14 cellular contexts compared by ENCODE assay signal in the genomic region with DNA sequence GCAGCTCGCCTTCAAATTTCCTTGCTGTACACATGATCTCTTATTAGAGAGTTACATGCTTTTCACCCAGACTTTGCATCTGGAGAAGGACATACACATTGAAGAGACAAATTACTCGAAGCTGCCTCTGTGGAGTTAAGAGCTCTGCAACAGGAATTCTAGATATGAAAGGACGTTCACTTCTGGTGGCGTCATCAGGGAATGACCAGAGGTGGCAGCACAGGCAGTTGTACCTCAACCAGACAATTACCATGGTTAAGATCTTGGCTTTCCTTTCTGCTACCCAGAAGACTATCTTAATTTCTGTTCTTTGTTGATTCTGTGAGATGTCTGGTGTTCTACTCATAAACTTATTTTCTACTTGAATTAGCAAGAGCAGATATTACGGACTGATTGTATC. TPM values are rescaled to one million over a fixed set of nuclear protein-coding genes. Genes with fewer than 3 reads are reported as not detected.
A peak's percentile ranks its signal among the peaks of the same experiment; 100 is the strongest.
DNase-seq lines count a peak whose midpoint lies in the region; ATAC-seq and TF ChIP-seq lines count a peak whose summit lies in the region.
"Had no signal": no experiment of that assay in that cellular context is flagged by ENCODE, and none has a peak within 500 bp of the region (broad histone marks: within the 10 kb centered on the region; RNA-seq: fewer than 3 reads in every experiment).

No MANE protein-coding gene starts in this region.

- H3K79me2 ChIP-seq in GM23248 (ENCODE audit: insufficient read depth) = no peaks in the 10 kb centered on the region

- CTCF ChIA-PET in WTC11 (lab: Charles Lee) = interaction anchor here (0.6 to 1.6 kb wide), 8 partner anchors 9 to 423 kb away, joined by 3 to 6 read pairs (median 3); no protein-coding TSS in a partner anchor

- H3K36me3 ChIP-seq in GM23248 (ENCODE audit: low read depth) = no peaks in the 10 kb centered on the region

- H3K4me3 ChIP-seq in GM23248 = no peak overlapping the region

- no peaks in the 10 kb centered on the region for H3K36me3 Mint-ChIP-seq in HFFc6 (ENCODE audit: low read depth)
- H3K36me3 Mint-ChIP-seq in WTC11 = no peaks in the 10 kb centered on the region
- H3K36me3 Mint-ChIP-seq in nephron progenitor cell (ENCODE audit: low read depth) = no peaks in the 10 kb centered on the region
- H3K36me3 Mint-ChIP-seq: memory B cell had no signal

- in situ Hi-C loops in GM23248 (cut with MboI) = loop anchor here (25.0 kb wide), 1 partner anchor 399 kb away; no protein-coding TSS in a partner anchor

- no peak overlapping the region for H3K4me3 Mint-ChIP-seq in HFFc6
- H3K4me3 Mint-ChIP-seq in WTC11 = no peak overlapping the region
- H3K4me3 Mint-ChIP-seq in nephron progenitor cell = no peak overlapping the region
- H3K4me3 Mint-ChIP-seq: memory B cell had no signal

- 73 to 74% methylated on average over 5 of the region's 5 CpGs for WGBS in GM23248 (ENCODE audit: low coverage in 1 of 2, low lambda C conversion rate in 2 of 2, missing lambda C conversion rate in 2 of 2), 2 experiments

- H3K27me3 ChIP-seq in GM23248 (replicated peaks; ENCODE audit: insufficient read depth) = no peaks in the 10 kb centered on the region

- H3K9ac ChIP-seq in GM23248 = no peak overlapping the region

- no peak overlapping the region for H3K27ac ChIP-seq in GM23248
- H3K27ac ChIP-seq: RWPE1 had no signal

- peaks cover 8% of the 10 kb centered on the region for H3K27me3 Mint-ChIP-seq in HFFc6 (ENCODE audit: insufficient read depth)
- no peaks in the 10 kb centered on the region for H3K27me3 Mint-ChIP-seq in WTC11 (ENCODE audit: low read depth)
- H3K27me3 Mint-ChIP-seq in nephron progenitor cell (ENCODE audit: low read depth, poor library complexity) = no peaks in the 10 kb centered on the region
- H3K27me3 Mint-ChIP-seq: memory B cell had no signal

- H3K4me1 Mint-ChIP-seq in HFFc6 (ENCODE audit: low read depth) = no peaks in the 10 kb centered on the region
- peaks cover 8% of the 10 kb centered on the region for H3K4me1 Mint-ChIP-seq in WTC11
- H3K4me1 Mint-ChIP-seq in nephron progenitor cell = no peaks in the 10 kb centered on the region
- H3K4me1 Mint-ChIP-seq: memory B cell had no signal

- DNase-seq in Daoy (ENCODE audit: low read depth) (peak; percentile 14), HFFc6 (no peak), WTC11 (ENCODE audit: low spot score) (peak; percentile 29), nephron progenitor cell (no peak), HuH-7.5 (ENCODE audit: low spot score) (no peak), midbrain (lab: John Stamatoyannopoulos, UW) (no peak), GM23248 (no peak)
- DNase-seq: activated T-cell treated with anti-CD3 and anti-CD28 coated beads, Interleukin-2, amount 50 U/mL, for 1 hour; hippocampal formation; NCI-H187 treated with DMSO at 0.1 percent for 48 hours; stimulated activated naive CD4-positive, alpha-beta T cell treated with Interleukin-2 at 50 U/mL for 16 hours had no signal

- H4K20me1 ChIP-seq in GM23248 (ENCODE audit: insufficient read depth) = no peaks in the 10 kb centered on the region

- no peak overlapping the region for H3K4me2 ChIP-seq in GM23248 (ENCODE audit: unreplicated experiment)

- no peaks in the 10 kb centered on the region for H3F3A ChIP-seq in GM23248 (ENCODE audit: insufficient read depth)

- H3K27ac Mint-ChIP-seq in HFFc6 = no peak overlapping the region
- H3K27ac Mint-ChIP-seq in WTC11 = no peak overlapping the region
- H3K27ac Mint-ChIP-seq in nephron progenitor cell = no peak overlapping the region
- H3K27ac Mint-ChIP-seq: memory B cell had no signal

- ATAC-seq in WTC11 = peak; percentile 59

- peaks cover 4% of the 10 kb centered on the region; the same call in 1 of the 2 replicates for H3K9me2 ChIP-seq in GM23248 (ENCODE audit: insufficient read depth)

- no peaks in the 10 kb centered on the region for H3K9me3 ChIP-seq in GM23248 (ENCODE audit: low read depth)

- H3K4me1 ChIP-seq in GM23248 (ENCODE audit: insufficient read depth) = no peaks in the 10 kb centered on the region

- POLR2A ChIA-PET in WTC11 (lab: Charles Lee) = no interaction called here

- no peak overlapping the region for H2AFZ ChIP-seq in GM23248

- H3K9me3 Mint-ChIP-seq in HFFc6 (no peaks in the 10 kb centered on the region), WTC11 (no peaks in the 10 kb centered on the region), nephron progenitor cell (no peaks in the 10 kb centered on the region)
- H3K9me3 Mint-ChIP-seq: memory B cell had no signal

- TF ChIP-seq CTCF in HFFc6 (IDR thresholded peaks at IDR 0.05) = peak; percentile 44
- TF ChIP-seq CTCF in WTC11 (IDR thresholded peaks at IDR 0.05) = 0 out of 2 replicates have a peak, but pooled peaks have one; percentile 9
- TF ChIP-seq CTCF in nephron progenitor cell (IDR thresholded peaks at IDR 0.05) = peak; percentile 18

TF ChIP-seq in WTC11, 78 proteins besides CTCF, POLR2A, EP300 and RAD21:
- TF ChIP-seq CREM (CRISPR knock-in tag; IDR thresholded peaks at IDR 0.05) = no peak
- no peak for TF ChIP-seq PRRX2 (CRISPR knock-in tag; IDR thresholded peaks at IDR 0.05)
- no peak for TF ChIP-seq ZBTB21 (CRISPR knock-in tag; IDR thresholded peaks at IDR 0.05; ENCODE audit: borderline replicate concordance)
- TF ChIP-seq, protein P1, sequence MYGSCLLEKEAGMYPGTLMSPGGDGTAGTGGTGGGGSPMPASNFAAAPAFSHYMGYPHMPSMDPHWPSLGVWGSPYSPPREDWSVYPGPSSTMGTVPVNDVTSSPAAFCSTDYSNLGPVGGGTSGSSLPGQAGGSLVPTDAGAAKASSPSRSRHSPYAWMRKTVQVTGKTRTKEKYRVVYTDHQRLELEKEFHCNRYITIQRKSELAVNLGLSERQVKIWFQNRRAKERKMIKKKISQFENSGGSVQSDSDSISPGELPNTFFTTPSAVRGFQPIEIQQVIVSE (CRISPR knock-in tag; IDR thresholded peaks at IDR 0.05; ENCODE audit: borderline replicate concordance) = no peak
- TF ChIP-seq, protein P2, sequence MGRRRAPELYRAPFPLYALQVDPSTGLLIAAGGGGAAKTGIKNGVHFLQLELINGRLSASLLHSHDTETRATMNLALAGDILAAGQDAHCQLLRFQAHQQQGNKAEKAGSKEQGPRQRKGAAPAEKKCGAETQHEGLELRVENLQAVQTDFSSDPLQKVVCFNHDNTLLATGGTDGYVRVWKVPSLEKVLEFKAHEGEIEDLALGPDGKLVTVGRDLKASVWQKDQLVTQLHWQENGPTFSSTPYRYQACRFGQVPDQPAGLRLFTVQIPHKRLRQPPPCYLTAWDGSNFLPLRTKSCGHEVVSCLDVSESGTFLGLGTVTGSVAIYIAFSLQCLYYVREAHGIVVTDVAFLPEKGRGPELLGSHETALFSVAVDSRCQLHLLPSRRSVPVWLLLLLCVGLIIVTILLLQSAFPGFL (CRISPR knock-in tag; IDR thresholded peaks at IDR 0.05; ENCODE audit: borderline replicate concordance) = no peak

RNA-seq across cellular contexts. Expression of a gene that starts 39.1 kb away (rescaled TPM):
- total RNA-seq in Daoy (2014; rRNA removed; shearing (Covaris generic)) = not detected in 2 replicates
- total RNA-seq in HFFc6 (2021; fragmentation: NEBNext Ultra II Directional; extraction: Animal tissue kit (Norgen Biotek cat#: 25700)) = not detected
- 0.16 TPM in 1 of 3 replicates, not detected in the others for total RNA-seq in WTC11 (2021)
- total RNA-seq in GM23248 (2014; rRNA removed; shearing (Covaris generic)) = 0.32 TPM in 1 of 2 replicates, not detected in the other
- polyA plus RNA-seq in GM23248 (2016; fragmentation: Nextera tagmentation; extraction: Ambion mirVana) = 0.14 and 0.33 TPM in 2 replicates
- total RNA-seq: astrocyte had no signal

Comparison
In these comparisons a context has a peak if more than half of its experiments do, and no peak if none do; other contexts are left out.
1. DNase-seq: peak in Daoy (single experiment) and WTC11 (single experiment); none in HFFc6 (single experiment), nephron progenitor cell (single experiment), HuH-7.5 (single experiment), midbrain (single experiment) and GM23248 (single experiment).
2. Peak in every context shown above with its lines, with median percentiles within 50 percentile points of each other: CTCF ChIP-seq.